In the genomic region with DNA sequence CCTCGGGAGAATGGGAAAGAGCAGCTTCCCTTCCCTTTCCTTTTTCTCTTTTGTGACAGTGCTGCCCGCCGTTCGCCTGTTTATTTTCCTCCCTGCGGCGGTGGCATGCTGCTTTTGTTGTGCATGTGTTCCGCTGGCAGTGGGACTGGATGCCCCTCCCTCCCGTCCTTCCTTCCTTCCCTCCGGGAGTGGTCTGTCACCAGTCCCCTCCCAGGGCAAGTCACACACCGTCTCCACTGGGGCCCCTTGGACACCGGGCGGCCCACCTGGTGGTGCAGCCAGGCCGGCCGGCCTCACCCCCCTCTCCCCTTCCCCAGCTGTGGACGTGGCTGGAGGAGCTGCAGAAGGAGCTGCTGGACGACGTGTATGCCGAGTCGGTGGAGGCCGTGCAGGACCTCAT, we compare ENCODE assay signal across 20 cellular contexts.
DNase-seq lines count a peak whose midpoint lies in the region; ATAC-seq and TF ChIP-seq lines count a peak whose summit lies in the region.
"Had no signal": no experiment of that assay in that cellular context is flagged by ENCODE, and none has a peak within 500 bp of the region (broad histone marks: within the 10 kb centered on the region; RNA-seq: fewer than 3 reads in every experiment).

No MANE protein-coding gene starts in this region.

- H3K4me1 ChIP-seq in heart left ventricle, result peaks cover 0 to 46% (median 20%) of the 10 kb centered on the region in 12 donors
- peaks cover 14% of the 10 kb centered on the region for H3K4me1 ChIP-seq in ectodermal cell (ENCODE audit: control insufficient read depth, insufficient read depth, low read length)
- H3K4me1 ChIP-seq in right lobe of liver, result no peaks in the 10 kb centered on the region
- H3K4me1 ChIP-seq: A549 had no signal

- no peak for DNase-seq in heart left ventricle
- DNase-seq in cardiac septum (ENCODE audit: low spot score), result no peak
- DNase-seq in right lobe of liver, result peak in 1 of 3 donors; percentile 55
- DNase-seq in activated CD4-positive, alpha-beta T cell treated with anti-CD3 and anti-CD28 coated beads, Interleukin-2, amount 50 U/mL, for 4 hours, result no peak
- DNase-seq in activated CD4-positive, alpha-beta T cell treated with anti-CD3 and anti-CD28 coated beads for 1 hour, result no peak
- DNase-seq: activated CD8-positive, alpha-beta T cell treated with anti-CD3 and anti-CD28 coated beads, Interleukin-2, amount 10 ng/mL, durations not matched to agents 7 days and 5 days; activated naive CD8-positive, alpha-beta T cell treated with anti-CD3 and anti-CD28 coated beads, Interleukin-2, amount 10 ng/mL, durations not matched to agents 7 days and 5 days; activated T-cell treated with anti-CD3 and anti-CD28 coated beads, Interleukin-2, amount 50 U/mL, for 48 hours; brain microvascular endothelial cell; DMS79 treated with DMSO at 0.1 percent for 48 hours; glutamatergic neuron; NCI-H526; nucleus accumbens; SHP77 treated with DMSO at 0.1 percent for 48 hours had no signal

- TF ChIP-seq CTCF in heart left ventricle (IDR thresholded peaks at IDR 0.05), result no peak
- no peak for TF ChIP-seq CTCF in right lobe of liver (IDR thresholded peaks at IDR 0.05)

- TF ChIP-seq POLR2A in heart left ventricle (IDR thresholded peaks at IDR 0.05) (no peak), right lobe of liver (IDR thresholded peaks at IDR 0.05) (no peak)

- H3K9me3 ChIP-seq in heart left ventricle, result no peaks in the 10 kb centered on the region
- no peaks in the 10 kb centered on the region for H3K9me3 ChIP-seq in ectodermal cell (ENCODE audit: control insufficient read depth, low read length)
- H3K9me3 ChIP-seq in right lobe of liver, result no peaks in the 10 kb centered on the region
- H3K9me3 ChIP-seq: A549 had no signal

- H3K4me3 ChIP-seq in heart left ventricle (peak overlapping the region in 1 of 12 donors; percentile 1), ectodermal cell (ENCODE audit: insufficient read depth, low read depth, low read length) (peak overlapping the region; percentile 13), right lobe of liver (no peak overlapping the region)
- H3K4me3 ChIP-seq: A549, K562 had no signal

- H3K36me3 ChIP-seq in heart left ventricle (peaks cover 3 to 61% (median 43%) of the 10 kb centered on the region in 9 donors), ectodermal cell (ENCODE audit: control insufficient read depth, insufficient read depth, low read length) (peaks cover 14% of the 10 kb centered on the region), right lobe of liver (peaks cover 0 to 32% (median 11%) of the 10 kb centered on the region in 4 donors)

- ATAC-seq in heart left ventricle, result peak in 3 of 4 donors; percentile 8 to 32 (median 30)
- peak in 3 of 4 donors; percentile 12 to 37 (median 21) for ATAC-seq in right lobe of liver
- no peak for ATAC-seq in GM21786 (IDR thresholded peaks at IDR 0.05; ENCODE audit: unreplicated experiment)
- ATAC-seq: A549; activated CD8-positive, alpha-beta T cell treated with anti-CD3 and anti-CD28 coated beads, Interleukin-2, amount 10 ng/mL, durations not matched to agents 7 days and 5 days; K562 had no signal

- intact Hi-C loops in heart left ventricle (cut with DNase I), result loop anchor here in 4 of 10 donors (5.0 to 10.0 kb wide), 5 partner anchors 287 to 657 kb away; no protein-coding TSS in a partner anchor
- intact Hi-C loops in cardiac septum (cut with DNase I), result no loop called here
- intact Hi-C loops in right lobe of liver (cut with DNase I), result no loop called here

- peak overlapping the region in 1 of 12 donors; percentile 24 for H3K27ac ChIP-seq in heart left ventricle
- H3K27ac ChIP-seq in ectodermal cell (ENCODE audit: insufficient read depth, low read depth, low read length, poor library complexity, severe bottlenecking), result peak overlapping the region; percentile 44
- H3K27ac ChIP-seq in right lobe of liver, result no peak overlapping the region
- H3K27ac ChIP-seq in temporal lobe (ENCODE audit: low read depth, low read length), result peak overlapping the region; percentile 7
- H3K27ac ChIP-seq: A549, brain microvascular endothelial cell, HL-60 had no signal

- 33 to 46% (median 37%) methylated on average over 18 to 20 of the region's 20 CpGs for WGBS in heart left ventricle, 4 donors
- 29 to 32% methylated on average over 20 of the region's 20 CpGs for WGBS in ectodermal cell, 2 experiments
- 58% methylated on average over 7 of the region's 20 CpGs for WGBS in right lobe of liver (ENCODE audit: insufficient coverage, low coverage, low lambda C conversion rate, missing lambda C conversion rate)

- H3K27me3 ChIP-seq in heart left ventricle, result no peaks in the 10 kb centered on the region
- no peaks in the 10 kb centered on the region for H3K27me3 ChIP-seq in ectodermal cell (ENCODE audit: control insufficient read depth, insufficient read depth, low read length, poor library complexity, severe bottlenecking)
- H3K27me3 ChIP-seq in right lobe of liver, result no peaks in the 10 kb centered on the region
- H3K27me3 ChIP-seq: brain microvascular endothelial cell had no signal

Comparison
In these comparisons a context has a peak if more than half of its experiments do, and no peak if none do; other contexts are left out.
1. H3K27ac ChIP-seq: peak in ectodermal cell (single experiment) and temporal lobe (single experiment); none in right lobe of liver (0 of 3).